ENCODE assay signal across 3 cellular contexts in the genomic region with DNA sequence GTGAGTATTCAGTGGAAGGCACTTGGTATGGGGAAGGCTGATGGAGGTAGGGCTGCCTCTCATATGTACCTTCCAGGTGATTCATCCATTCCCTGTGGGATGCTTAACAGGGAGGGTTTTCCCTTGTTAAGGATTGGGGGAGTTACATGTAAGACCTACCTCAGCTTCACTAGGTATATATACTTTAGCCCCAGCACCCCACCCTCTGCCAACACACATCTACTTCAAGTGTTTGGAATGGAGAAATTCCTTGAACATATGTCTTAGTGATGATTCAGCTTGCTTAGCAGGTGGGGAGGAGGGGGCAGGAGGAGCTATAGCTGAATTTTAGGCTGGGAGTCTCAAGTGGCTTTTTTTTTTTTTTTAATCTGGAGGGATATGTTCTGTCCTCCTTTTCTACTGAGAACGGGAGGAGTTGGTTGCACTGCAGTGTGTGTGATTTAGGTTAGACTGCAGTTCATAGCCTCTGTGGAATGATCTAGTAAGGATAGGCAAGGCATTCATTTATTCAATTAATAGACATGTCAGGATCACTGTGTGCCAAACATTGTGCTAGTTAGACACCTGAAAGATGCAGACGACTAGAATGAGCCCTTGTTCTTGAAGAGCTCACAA.
TF ChIP-seq lines count a peak whose summit lies in the region.

No MANE protein-coding gene starts in this region.

TF ChIP-seq in A549, 52 proteins besides CTCF, POLR2A, EP300 and RAD21:
- TF ChIP-seq, protein P1, sequence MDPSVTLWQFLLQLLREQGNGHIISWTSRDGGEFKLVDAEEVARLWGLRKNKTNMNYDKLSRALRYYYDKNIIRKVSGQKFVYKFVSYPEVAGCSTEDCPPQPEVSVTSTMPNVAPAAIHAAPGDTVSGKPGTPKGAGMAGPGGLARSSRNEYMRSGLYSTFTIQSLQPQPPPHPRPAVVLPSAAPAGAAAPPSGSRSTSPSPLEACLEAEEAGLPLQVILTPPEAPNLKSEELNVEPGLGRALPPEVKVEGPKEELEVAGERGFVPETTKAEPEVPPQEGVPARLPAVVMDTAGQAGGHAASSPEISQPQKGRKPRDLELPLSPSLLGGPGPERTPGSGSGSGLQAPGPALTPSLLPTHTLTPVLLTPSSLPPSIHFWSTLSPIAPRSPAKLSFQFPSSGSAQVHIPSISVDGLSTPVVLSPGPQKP (IDR thresholded peaks at IDR 0.05; ENCODE audit: low read depth, low read length): no peak
- TF ChIP-seq CHD2 (IDR thresholded peaks at IDR 0.05; ENCODE audit: low read length, partially characterized antibody) (no peak), HOXB5 (CRISPR knock-in tag; IDR thresholded peaks at IDR 0.05) (no peak), HOXA7 (CRISPR knock-in tag; IDR thresholded peaks at IDR 0.05) (no peak), NR3C1 (IDR thresholded peaks at IDR 0.05) (no peak), HOXB13 (CRISPR knock-in tag; IDR thresholded peaks at IDR 0.05; ENCODE audit: low read depth) (no peak), TP53 (CRISPR knock-in tag; IDR thresholded peaks at IDR 0.05) (no peak), MAFK (IDR thresholded peaks at IDR 0.05; ENCODE audit: partially characterized antibody) (no peak), JUN (IDR thresholded peaks at IDR 0.05) (no peak), HDAC2 (IDR thresholded peaks at IDR 0.05) (no peak)
- TF ChIP-seq, protein P2, sequence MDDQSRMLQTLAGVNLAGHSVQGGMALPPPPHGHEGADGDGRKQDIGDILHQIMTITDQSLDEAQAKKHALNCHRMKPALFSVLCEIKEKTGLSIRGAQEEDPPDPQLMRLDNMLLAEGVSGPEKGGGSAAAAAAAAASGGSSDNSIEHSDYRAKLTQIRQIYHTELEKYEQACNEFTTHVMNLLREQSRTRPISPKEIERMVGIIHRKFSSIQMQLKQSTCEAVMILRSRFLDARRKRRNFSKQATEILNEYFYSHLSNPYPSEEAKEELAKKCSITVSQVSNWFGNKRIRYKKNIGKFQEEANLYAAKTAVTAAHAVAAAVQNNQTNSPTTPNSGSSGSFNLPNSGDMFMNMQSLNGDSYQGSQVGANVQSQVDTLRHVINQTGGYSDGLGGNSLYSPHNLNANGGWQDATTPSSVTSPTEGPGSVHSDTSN (IDR thresholded peaks at IDR 0.05): no peak

TF ChIP-seq in GM23338, 12 proteins besides CTCF, POLR2A, EP300 and RAD21 (continues in another document):
- TF ChIP-seq, protein P3, sequence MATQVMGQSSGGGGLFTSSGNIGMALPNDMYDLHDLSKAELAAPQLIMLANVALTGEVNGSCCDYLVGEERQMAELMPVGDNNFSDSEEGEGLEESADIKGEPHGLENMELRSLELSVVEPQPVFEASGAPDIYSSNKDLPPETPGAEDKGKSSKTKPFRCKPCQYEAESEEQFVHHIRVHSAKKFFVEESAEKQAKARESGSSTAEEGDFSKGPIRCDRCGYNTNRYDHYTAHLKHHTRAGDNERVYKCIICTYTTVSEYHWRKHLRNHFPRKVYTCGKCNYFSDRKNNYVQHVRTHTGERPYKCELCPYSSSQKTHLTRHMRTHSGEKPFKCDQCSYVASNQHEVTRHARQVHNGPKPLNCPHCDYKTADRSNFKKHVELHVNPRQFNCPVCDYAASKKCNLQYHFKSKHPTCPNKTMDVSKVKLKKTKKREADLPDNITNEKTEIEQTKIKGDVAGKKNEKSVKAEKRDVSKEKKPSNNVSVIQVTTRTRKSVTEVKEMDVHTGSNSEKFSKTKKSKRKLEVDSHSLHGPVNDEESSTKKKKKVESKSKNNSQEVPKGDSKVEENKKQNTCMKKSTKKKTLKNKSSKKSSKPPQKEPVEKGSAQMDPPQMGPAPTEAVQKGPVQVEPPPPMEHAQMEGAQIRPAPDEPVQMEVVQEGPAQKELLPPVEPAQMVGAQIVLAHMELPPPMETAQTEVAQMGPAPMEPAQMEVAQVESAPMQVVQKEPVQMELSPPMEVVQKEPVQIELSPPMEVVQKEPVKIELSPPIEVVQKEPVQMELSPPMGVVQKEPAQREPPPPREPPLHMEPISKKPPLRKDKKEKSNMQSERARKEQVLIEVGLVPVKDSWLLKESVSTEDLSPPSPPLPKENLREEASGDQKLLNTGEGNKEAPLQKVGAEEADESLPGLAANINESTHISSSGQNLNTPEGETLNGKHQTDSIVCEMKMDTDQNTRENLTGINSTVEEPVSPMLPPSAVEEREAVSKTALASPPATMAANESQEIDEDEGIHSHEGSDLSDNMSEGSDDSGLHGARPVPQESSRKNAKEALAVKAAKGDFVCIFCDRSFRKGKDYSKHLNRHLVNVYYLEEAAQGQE (IDR thresholded peaks at IDR 0.05; ENCODE audit: unreplicated experiment): no peak
- TF ChIP-seq JUNB (IDR thresholded peaks at IDR 0.05; ENCODE audit: unreplicated experiment) (no peak), ZNF331 (CRISPR knock-in tag; IDR thresholded peaks at IDR 0.05; ENCODE audit: low read depth) (no peak), EZH2 (IDR thresholded peaks at IDR 0.05; ENCODE audit: low read depth, unreplicated experiment) (no peak), EZH2phosphoT487 (IDR thresholded peaks at IDR 0.05; ENCODE audit: unreplicated experiment) (no peak), CREB1 (CRISPR knock-in tag; IDR thresholded peaks at IDR 0.05; ENCODE audit: low read depth) (no peak)
- TF ChIP-seq, protein P4, sequence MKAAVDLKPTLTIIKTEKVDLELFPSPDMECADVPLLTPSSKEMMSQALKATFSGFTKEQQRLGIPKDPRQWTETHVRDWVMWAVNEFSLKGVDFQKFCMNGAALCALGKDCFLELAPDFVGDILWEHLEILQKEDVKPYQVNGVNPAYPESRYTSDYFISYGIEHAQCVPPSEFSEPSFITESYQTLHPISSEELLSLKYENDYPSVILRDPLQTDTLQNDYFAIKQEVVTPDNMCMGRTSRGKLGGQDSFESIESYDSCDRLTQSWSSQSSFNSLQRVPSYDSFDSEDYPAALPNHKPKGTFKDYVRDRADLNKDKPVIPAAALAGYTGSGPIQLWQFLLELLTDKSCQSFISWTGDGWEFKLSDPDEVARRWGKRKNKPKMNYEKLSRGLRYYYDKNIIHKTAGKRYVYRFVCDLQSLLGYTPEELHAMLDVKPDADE (IDR thresholded peaks at IDR 0.05): no peak

TF ChIP-seq in WTC11, 78 proteins besides CTCF, POLR2A, EP300 and RAD21:
- TF ChIP-seq ZNF263 (CRISPR knock-in tag; IDR thresholded peaks at IDR 0.05; ENCODE audit: low read depth) (no peak), NFATC4 (CRISPR knock-in tag; IDR thresholded peaks at IDR 0.05) (no peak), ETV6 (CRISPR knock-in tag; IDR thresholded peaks at IDR 0.05) (no peak), EMX1 (CRISPR knock-in tag; IDR thresholded peaks at IDR 0.05) (no peak), ZNF396 (CRISPR knock-in tag; IDR thresholded peaks at IDR 0.05; ENCODE audit: borderline replicate concordance) (no peak), ZNF138 (CRISPR knock-in tag; conservative IDR thresholded peaks at IDR 0.05) (no peak), ZNF219 (CRISPR knock-in tag; IDR thresholded peaks at IDR 0.05; ENCODE audit: borderline replicate concordance) (no peak), RORB (CRISPR knock-in tag; IDR thresholded peaks at IDR 0.05) (no peak)
- TF ChIP-seq, protein P5, sequence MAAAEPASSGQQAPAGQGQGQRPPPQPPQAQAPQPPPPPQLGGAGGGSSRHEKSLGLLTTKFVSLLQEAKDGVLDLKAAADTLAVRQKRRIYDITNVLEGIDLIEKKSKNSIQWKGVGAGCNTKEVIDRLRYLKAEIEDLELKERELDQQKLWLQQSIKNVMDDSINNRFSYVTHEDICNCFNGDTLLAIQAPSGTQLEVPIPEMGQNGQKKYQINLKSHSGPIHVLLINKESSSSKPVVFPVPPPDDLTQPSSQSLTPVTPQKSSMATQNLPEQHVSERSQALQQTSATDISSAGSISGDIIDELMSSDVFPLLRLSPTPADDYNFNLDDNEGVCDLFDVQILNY (CRISPR knock-in tag; IDR thresholded peaks at IDR 0.05): no peak
- TF ChIP-seq, protein P6, sequence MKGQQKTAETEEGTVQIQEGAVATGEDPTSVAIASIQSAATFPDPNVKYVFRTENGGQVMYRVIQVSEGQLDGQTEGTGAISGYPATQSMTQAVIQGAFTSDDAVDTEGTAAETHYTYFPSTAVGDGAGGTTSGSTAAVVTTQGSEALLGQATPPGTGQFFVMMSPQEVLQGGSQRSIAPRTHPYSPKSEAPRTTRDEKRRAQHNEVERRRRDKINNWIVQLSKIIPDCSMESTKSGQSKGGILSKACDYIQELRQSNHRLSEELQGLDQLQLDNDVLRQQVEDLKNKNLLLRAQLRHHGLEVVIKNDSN (CRISPR knock-in tag; IDR thresholded peaks at IDR 0.05): no peak
- TF ChIP-seq, protein P7, sequence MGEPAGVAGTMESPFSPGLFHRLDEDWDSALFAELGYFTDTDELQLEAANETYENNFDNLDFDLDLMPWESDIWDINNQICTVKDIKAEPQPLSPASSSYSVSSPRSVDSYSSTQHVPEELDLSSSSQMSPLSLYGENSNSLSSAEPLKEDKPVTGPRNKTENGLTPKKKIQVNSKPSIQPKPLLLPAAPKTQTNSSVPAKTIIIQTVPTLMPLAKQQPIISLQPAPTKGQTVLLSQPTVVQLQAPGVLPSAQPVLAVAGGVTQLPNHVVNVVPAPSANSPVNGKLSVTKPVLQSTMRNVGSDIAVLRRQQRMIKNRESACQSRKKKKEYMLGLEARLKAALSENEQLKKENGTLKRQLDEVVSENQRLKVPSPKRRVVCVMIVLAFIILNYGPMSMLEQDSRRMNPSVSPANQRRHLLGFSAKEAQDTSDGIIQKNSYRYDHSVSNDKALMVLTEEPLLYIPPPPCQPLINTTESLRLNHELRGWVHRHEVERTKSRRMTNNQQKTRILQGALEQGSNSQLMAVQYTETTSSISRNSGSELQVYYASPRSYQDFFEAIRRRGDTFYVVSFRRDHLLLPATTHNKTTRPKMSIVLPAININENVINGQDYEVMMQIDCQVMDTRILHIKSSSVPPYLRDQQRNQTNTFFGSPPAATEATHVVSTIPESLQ (CRISPR knock-in tag; IDR thresholded peaks at IDR 0.05): no peak
TF ChIP-seq in WTC11: peak in this region for 0.
